8 cellular contexts compared by ENCODE assay signal in genomic region chr13:18599791-18600211, GRCh38.
DNase-seq lines count a peak whose midpoint lies in the region; ATAC-seq and TF ChIP-seq lines count a peak whose summit lies in the region.
"Not testable (repeated sequence)": the region's sequence is repeated elsewhere in the genome, so short reads cannot be mapped to it uniquely, and the experiment has no call there.

No MANE protein-coding gene starts in this region.

- CTCF ChIA-PET in OCI-LY7 (lab: Charles Lee; ENCODE audit: unreplicated experiment); activated naive CD4-positive, alpha-beta T cell treated with anti-CD3 and anti-CD28 coated beads for 36 hours (lab: Charles Lee): not testable (repeated sequence)

- peak; percentile 48 for TF ChIP-seq CTCF in 22Rv1 (IDR thresholded peaks at IDR 0.05)
- peak in 1 of 2 experiments; percentile 4; a peak in 1 of 4 replicates for TF ChIP-seq CTCF in GM23338 (conservative IDR thresholded peaks at IDR 0.05; ENCODE audit: low read depth in 2 of 2)
- peak; percentile 23; the same call in 1 of the 2 replicates for TF ChIP-seq CTCF in OCI-LY7 (conservative IDR thresholded peaks at IDR 0.05; ENCODE audit: low read length)
- peak; percentile 38 for TF ChIP-seq CTCF in left ventricle myocardium inferior (IDR thresholded peaks at IDR 0.05; ENCODE audit: borderline replicate concordance)

- not testable (repeated sequence) for H3F3A ChIP-seq in GM23338 (replicated peaks; ENCODE audit: low read depth)

- intact Hi-C loops in OCI-LY7 (cut with micrococcal nuclease; ENCODE audit: unreplicated experiment); activated CD4-positive, alpha-beta T cell treated with anti-CD3 and anti-CD28 coated beads, Interleukin-2, amount 10 ng/mL, durations not matched to agents 24 days and 14 days (cut with micrococcal nuclease); activated naive CD4-positive, alpha-beta T cell treated with anti-CD3 and anti-CD28 coated beads for 36 hours (cut with micrococcal nuclease); left ventricle myocardium inferior (cut with micrococcal nuclease): not testable (repeated sequence)

- peaks cover 13% of the 10 kb centered on the region; the same call in 2 of the 3 replicates for H3K36me3 Mint-ChIP-seq in GM23338 (ENCODE audit: low read depth)
- not testable (repeated sequence) for H3K36me3 Mint-ChIP-seq in activated CD4-positive, alpha-beta T cell treated with anti-CD3 and anti-CD28 coated beads, Interleukin-2, amount 10 ng/mL, durations not matched to agents 24 days and 14 days (ENCODE audit: low read depth); activated naive CD4-positive, alpha-beta T cell treated with anti-CD3 and anti-CD28 coated beads for 36 hours (ENCODE audit: low read depth)

- BruUV-seq in OCI-LY7 (replicated peaks; lab: Mats Ljungman, UMichigan): not testable (repeated sequence)

- H3K27ac ChIP-seq in 22Rv1; GM23338 (ENCODE audit: low read depth); OCI-LY7 (ENCODE audit: low read depth, low read length, poor library complexity, severe bottlenecking); left ventricle myocardium inferior (replicated peaks): not testable (repeated sequence)

- H3K27me3 ChIP-seq in GM23338 (ENCODE audit: insufficient read depth): not testable (repeated sequence)
- peaks cover 22% of the 10 kb centered on the region for H3K27me3 ChIP-seq in left ventricle myocardium inferior (ENCODE audit: low read depth)

- peak; percentile 2 for DNase-seq in GM23338 (ENCODE audit: low spot score)
- DNase-seq in NCI-H2227 (lab: John Stamatoyannopoulos, UW; ENCODE audit: unreplicated experiment): peak; percentile 49
- not testable (repeated sequence) for DNase-seq in OCI-LY7 (ENCODE audit: low spot score); left ventricle myocardium inferior
- DNase-seq in activated CD4-positive, alpha-beta T cell treated with anti-CD3 and anti-CD28 coated beads, Interleukin-2, amount 10 ng/mL, durations not matched to agents 24 days and 14 days: peak; percentile 62
- peak; percentile 63 for DNase-seq in activated naive CD4-positive, alpha-beta T cell treated with anti-CD3 and anti-CD28 coated beads for 36 hours
- peak in 2 of 3 donors; percentile 1 to 3 for DNase-seq in stimulated activated CD4-positive, alpha-beta T cell treated with anti-CD3 and anti-CD28 coated beads, Interleukin-12 subunit alpha, Interleukin-12 subunit beta, amount 100 ng/mL, for 48 hours (ENCODE audit: low read depth in 2 of 3, low spot score in 1 of 3)

- H3K4me2 ChIP-seq in GM23338; OCI-LY7 (ENCODE audit: low read length): not testable (repeated sequence)

- H3K9me3 ChIP-seq in OCI-LY7 (ENCODE audit: low read length); left ventricle myocardium inferior (replicated peaks): not testable (repeated sequence)

- not testable (repeated sequence) for H3K9me2 ChIP-seq in GM23338 (ENCODE audit: insufficient read depth); OCI-LY7 (ENCODE audit: insufficient read depth, low read length)

- not testable (repeated sequence) for H4K20me1 ChIP-seq in GM23338 (replicated peaks; ENCODE audit: insufficient read depth); OCI-LY7 (ENCODE audit: insufficient read depth, low read length)

- ATAC-seq in GM23338: not testable (repeated sequence)

- not testable (repeated sequence) for H2AFZ ChIP-seq in GM23338; OCI-LY7 (ENCODE audit: low read length)

- H3K4me3 Mint-ChIP-seq in GM23338; activated CD4-positive, alpha-beta T cell treated with anti-CD3 and anti-CD28 coated beads, Interleukin-2, amount 10 ng/mL, durations not matched to agents 24 days and 14 days; activated naive CD4-positive, alpha-beta T cell treated with anti-CD3 and anti-CD28 coated beads for 36 hours: not testable (repeated sequence)

- not testable (repeated sequence) for H3K4me1 Mint-ChIP-seq in GM23338; activated CD4-positive, alpha-beta T cell treated with anti-CD3 and anti-CD28 coated beads, Interleukin-2, amount 10 ng/mL, durations not matched to agents 24 days and 14 days; activated naive CD4-positive, alpha-beta T cell treated with anti-CD3 and anti-CD28 coated beads for 36 hours (ENCODE audit: low read depth)

- H3K27me3 Mint-ChIP-seq in GM23338 (ENCODE audit: insufficient read depth, low read depth, poor library complexity); activated CD4-positive, alpha-beta T cell treated with anti-CD3 and anti-CD28 coated beads, Interleukin-2, amount 10 ng/mL, durations not matched to agents 24 days and 14 days; activated naive CD4-positive, alpha-beta T cell treated with anti-CD3 and anti-CD28 coated beads for 36 hours (ENCODE audit: low read depth): not testable (repeated sequence)

- H3K27ac Mint-ChIP-seq in GM23338; activated CD4-positive, alpha-beta T cell treated with anti-CD3 and anti-CD28 coated beads, Interleukin-2, amount 10 ng/mL, durations not matched to agents 24 days and 14 days; activated naive CD4-positive, alpha-beta T cell treated with anti-CD3 and anti-CD28 coated beads for 36 hours: not testable (repeated sequence)

- H3K4me1 ChIP-seq in GM23338 (ENCODE audit: insufficient read depth); OCI-LY7 (ENCODE audit: insufficient read depth, low read length, poor library complexity, severe bottlenecking); left ventricle myocardium inferior: not testable (repeated sequence)

- H3K4me3 ChIP-seq in GM23338; OCI-LY7 (ENCODE audit: low read depth, low read length, poor library complexity, severe bottlenecking); left ventricle myocardium inferior: not testable (repeated sequence)

- POLR2A ChIA-PET in OCI-LY7 (lab: Charles Lee): not testable (repeated sequence)

- not testable (repeated sequence) for H3K79me2 ChIP-seq in GM23338 (replicated peaks; ENCODE audit: insufficient read depth); OCI-LY7 (ENCODE audit: insufficient read depth, low read depth, low read length)

- not testable (repeated sequence) for H3K36me3 ChIP-seq in GM23338 (ENCODE audit: insufficient read depth); OCI-LY7 (ENCODE audit: insufficient read depth, low read length); left ventricle myocardium inferior

- H3K9me3 Mint-ChIP-seq in GM23338: peaks cover 47% of the 10 kb centered on the region
- not testable (repeated sequence) for H3K9me3 Mint-ChIP-seq in activated CD4-positive, alpha-beta T cell treated with anti-CD3 and anti-CD28 coated beads, Interleukin-2, amount 10 ng/mL, durations not matched to agents 24 days and 14 days; activated naive CD4-positive, alpha-beta T cell treated with anti-CD3 and anti-CD28 coated beads for 36 hours
